In genomic region chr17:3965123-3965800, GRCh38 we compare ENCODE assay signal across 8 cellular contexts. TPM values are rescaled to one million over a fixed set of nuclear protein-coding genes. Genes with fewer than 3 reads are reported as not detected.
DNase-seq lines count a peak whose midpoint lies in the region; ATAC-seq, FAIRE-seq and TF ChIP-seq lines count a peak whose summit lies in the region.

No MANE protein-coding gene starts in this region.

- FAIRE-seq in endothelial cell of umbilical vein (lab: Jason Lieb, UNC), result peak; percentile 85

- H3K27ac ChIP-seq in endothelial cell of umbilical vein (ENCODE audit: insufficient read depth, low read depth, low read length), result no peak overlapping the region

- H3K27me3 ChIP-seq in endothelial cell of umbilical vein (ENCODE audit: control insufficient read depth in 2 of 2, insufficient read depth in 2 of 2, low read length in 2 of 2), result peaks cover 20 to 27% of the 10 kb centered on the region in 2 experiments

- no peaks in the 10 kb centered on the region for H3K79me2 ChIP-seq in endothelial cell of umbilical vein (ENCODE audit: control insufficient read depth, insufficient read depth, low read length)

- H3K9me1 ChIP-seq in endothelial cell of umbilical vein (replicated peaks; ENCODE audit: control insufficient read depth, extremely low read depth, insufficient read depth, low read length), result no peaks in the 10 kb centered on the region

- peaks cover 6% of the 10 kb centered on the region for H3K4me1 Mint-ChIP-seq in Calu3 (ENCODE audit: low read depth, unreplicated experiment)
- peaks cover 43% of the 10 kb centered on the region for H3K4me1 Mint-ChIP-seq in activated CD4-positive, alpha-beta memory T cell treated with anti-CD3 and anti-CD28 coated beads for 36 hours (ENCODE audit: low read depth)

- DNase-seq in Calu3 (peak; percentile 56), NCI-H774 (lab: John Stamatoyannopoulos, UW) (peak; percentile 32), endothelial cell of umbilical vein (ENCODE audit: low read depth, low spot score) (no peak), myocyte (ENCODE audit: low read depth) (peak; percentile 49), NCI-H446 (lab: John Stamatoyannopoulos, UW) (no peak)
- DNase-seq in activated CD4-positive, alpha-beta memory T cell treated with anti-CD3 and anti-CD28 coated beads for 36 hours, result peak; percentile 87
- peak; percentile 64 for DNase-seq in stimulated activated naive CD4-positive, alpha-beta T cell treated with Interleukin-2 at 50 U/mL for 16 hours (lab: John Stamatoyannopoulos, UW)

- no peaks in the 10 kb centered on the region for H4K20me1 ChIP-seq in endothelial cell of umbilical vein (replicated peaks; ENCODE audit: control insufficient read depth, extremely low read depth, insufficient read depth, low read length)

- TF ChIP-seq POLR2A in endothelial cell of umbilical vein (IDR thresholded peaks at IDR 0.05; ENCODE audit: low read depth, low read length), result no peak

- dilution Hi-C loops in endothelial cell of umbilical vein (cut with MboI; ENCODE audit: extremely low pct_ligation_motif_present, low sequenced_read_pairs), result no loop called here

- H3K4me3 Mint-ChIP-seq in Calu3 (ENCODE audit: low read depth, unreplicated experiment), result peak overlapping the region; percentile 63
- H3K4me3 Mint-ChIP-seq in activated CD4-positive, alpha-beta memory T cell treated with anti-CD3 and anti-CD28 coated beads for 36 hours, result peak overlapping the region; percentile 85

- POLR2A ChIA-PET in activated CD4-positive, alpha-beta memory T cell treated with anti-CD3 and anti-CD28 coated beads for 36 hours (lab: Charles Lee), result interaction anchor here (0.8 to 1.1 kb wide), 4 partner anchors 12 to 401 kb away, joined by 3 to 5 read pairs (median 4); partner anchors contain the start of gene NCBP3
- POLR2A ChIA-PET in endothelial cell of umbilical vein (lab: Charles Lee), result interaction anchor here (0.7 kb wide), 2 partner anchors 15 to 33 kb away, joined by 3 to 4 read pairs; no protein-coding TSS in a partner anchor

- peak overlapping the region; percentile 50 for H3K27ac Mint-ChIP-seq in Calu3 (ENCODE audit: unreplicated experiment)
- peak overlapping the region; percentile 85 for H3K27ac Mint-ChIP-seq in activated CD4-positive, alpha-beta memory T cell treated with anti-CD3 and anti-CD28 coated beads for 36 hours

- H2AFZ ChIP-seq in endothelial cell of umbilical vein (ENCODE audit: low read depth, low read length), result peak overlapping the region; percentile 91

- CTCF ChIA-PET in Calu3 (lab: Charles Lee), result interaction anchor here (1.0 kb wide), 1 partner anchor 38 kb away, joined by 4 read pairs; no protein-coding TSS in a partner anchor
- CTCF ChIA-PET in activated CD4-positive, alpha-beta memory T cell treated with anti-CD3 and anti-CD28 coated beads for 36 hours (lab: Charles Lee), result interaction anchor here (1.2 to 5.0 kb wide), 6 partner anchors 17 to 119 kb away, joined by 3 to 29 read pairs (median 8); partner anchors contain the start of gene NCBP3
- CTCF ChIA-PET in endothelial cell of umbilical vein (lab: Charles Lee), result interaction anchor here (0.9 to 4.2 kb wide), 17 partner anchors 9 to 108 kb away, joined by 3 to 22 read pairs (median 4); no protein-coding TSS in a partner anchor

- no TSS peak for BruUV-seq in Calu3 (replicated peaks; lab: Mats Ljungman, UMichigan)
- no TSS peak for BruUV-seq in endothelial cell of umbilical vein (replicated peaks; lab: Mats Ljungman, UMichigan)

- H3K9me3 Mint-ChIP-seq in Calu3 (ENCODE audit: low read depth, unreplicated experiment), result no peaks in the 10 kb centered on the region
- no peaks in the 10 kb centered on the region for H3K9me3 Mint-ChIP-seq in activated CD4-positive, alpha-beta memory T cell treated with anti-CD3 and anti-CD28 coated beads for 36 hours

- intact Hi-C loops in Calu3 (cut with micrococcal nuclease; ENCODE audit: unreplicated experiment) (no loop called here), endothelial cell of umbilical vein (cut with micrococcal nuclease) (loop anchor here (2.0 kb wide), 1 partner anchor 40 kb away; no protein-coding TSS in a partner anchor)
- intact Hi-C loops in activated CD4-positive, alpha-beta memory T cell treated with anti-CD3 and anti-CD28 coated beads for 36 hours (cut with micrococcal nuclease), result loop anchor here (5.0 kb wide), 2 partner anchors 37 to 53 kb away; no protein-coding TSS in a partner anchor

- peak overlapping the region; percentile 57 for H3K4me2 ChIP-seq in endothelial cell of umbilical vein (ENCODE audit: insufficient read depth, low read length)

- H3K36me3 Mint-ChIP-seq in Calu3 (ENCODE audit: insufficient read depth, unreplicated experiment), result peaks cover 12% of the 10 kb centered on the region
- H3K36me3 Mint-ChIP-seq in activated CD4-positive, alpha-beta memory T cell treated with anti-CD3 and anti-CD28 coated beads for 36 hours, result peaks cover 3% of the 10 kb centered on the region

- H3K27me3 Mint-ChIP-seq in Calu3 (ENCODE audit: unreplicated experiment), result peaks cover 11% of the 10 kb centered on the region
- H3K27me3 Mint-ChIP-seq in activated CD4-positive, alpha-beta memory T cell treated with anti-CD3 and anti-CD28 coated beads for 36 hours, result no peaks in the 10 kb centered on the region

- peak; percentile 33 for ATAC-seq in HG02763 (IDR thresholded peaks at IDR 0.05; ENCODE audit: unreplicated experiment)

- H3K9ac ChIP-seq in endothelial cell of umbilical vein (replicated peaks; ENCODE audit: extremely low read depth, insufficient read depth, low read length), result no peak overlapping the region

- H3K36me3 ChIP-seq in endothelial cell of umbilical vein (ENCODE audit: control insufficient read depth in 2 of 2, extremely low read depth in 1 of 2, insufficient read depth in 2 of 2, low read length in 2 of 2), result no peaks in the 10 kb centered on the region

- no peaks in the 10 kb centered on the region for H3K9me3 ChIP-seq in endothelial cell of umbilical vein (replicated peaks; ENCODE audit: control insufficient read depth, insufficient read depth, low read length)

- TF ChIP-seq CTCF in Calu3 (IDR thresholded peaks at IDR 0.05; ENCODE audit: unreplicated experiment), result no peak
- no peak for TF ChIP-seq CTCF in endothelial cell of umbilical vein (IDR thresholded peaks at IDR 0.05; ENCODE audit: extremely low read depth in 1 of 2, insufficient read depth in 1 of 2, low read depth in 1 of 2, low read length in 2 of 2)

- no peak overlapping the region for H3K4me3 ChIP-seq in endothelial cell of umbilical vein (replicated peaks in 1 of 3; ENCODE audit: insufficient read depth in 1 of 3, low read depth in 1 of 3, low read length in 3 of 3)

- peaks cover 4% of the 10 kb centered on the region for H3K4me1 ChIP-seq in endothelial cell of umbilical vein (ENCODE audit: control insufficient read depth, extremely low read depth, insufficient read depth, low read length)

TF ChIP-seq in endothelial cell of umbilical vein, 7 proteins besides CTCF, POLR2A, EP300 and RAD21:
- TF ChIP-seq GATA2 (IDR thresholded peaks at IDR 0.05; ENCODE audit: insufficient read depth, insufficient read length, low read depth, low read length) (no peak), FOS (IDR thresholded peaks at IDR 0.05; ENCODE audit: borderline replicate concordance, insufficient read depth, low read length) (no peak)

RNA-seq across cellular contexts. Expression of gene ATP2A3, which starts 1.0 kb away (rescaled TPM):
- total RNA-seq in Calu3 (2022), result 4.5 and 4.8 TPM in 2 replicates
- 100 to 1,000 TPM; 107 to 108 TPM for total RNA-seq in activated CD4-positive, alpha-beta memory T cell treated with anti-CD3 and anti-CD28 coated beads for 36 hours
- 0.55 and 0.78 TPM in 2 replicates for total RNA-seq in endothelial cell of umbilical vein
- polyA plus RNA-seq in endothelial cell of umbilical vein, result 0.37 TPM in 2 replicates
- 0.28 and 0.32 TPM in 2 replicates for polyA plus RNA-seq in endothelial cell of umbilical vein (2011; cell fraction: cytosol; rRNA removed)
- 0.26 and 0.36 TPM in 2 replicates for polyA plus RNA-seq in endothelial cell of umbilical vein (2011; cell fraction: nucleus; rRNA removed)
- polyA plus RNA-seq in endothelial cell of umbilical vein (2012), result 1.6 and 1.8 TPM in 2 replicates
- 1.4 and 3.2 TPM in 2 replicates for polyA minus RNA-seq in endothelial cell of umbilical vein
- 4.7 TPM for polyA minus RNA-seq in endothelial cell of umbilical vein (2011; cell fraction: cytosol; rRNA and poly(A)+ RNA removed)
- 0.82 TPM in 1 of 2 replicates, not detected in the other for polyA minus RNA-seq in endothelial cell of umbilical vein (2011; cell fraction: nucleus; rRNA and poly(A)+ RNA removed)
- 3.3 and 3.9 TPM in 2 replicates for total RNA-seq in myocyte
- polyA plus RNA-seq in myocyte (2012), result 0.29 TPM

RNA-seq across cellular contexts. Expression of gene P2RX1, which starts 49.0 kb away (rescaled TPM):
- total RNA-seq in Calu3 (2022) (not detected in 2 replicates), endothelial cell of umbilical vein (not detected in 2 replicates), myocyte (0.21 and 1.6 TPM in 2 replicates)
- total RNA-seq in activated CD4-positive, alpha-beta memory T cell treated with anti-CD3 and anti-CD28 coated beads for 36 hours, result under 1 TPM; 0.43 to 0.44 TPM
- 0.05 TPM in 1 of 2 replicates, not detected in the other for polyA plus RNA-seq in endothelial cell of umbilical vein
- 0.03 TPM in 1 of 2 replicates, not detected in the other for polyA plus RNA-seq in endothelial cell of umbilical vein (2011; cell fraction: cytosol; rRNA removed)
- 0.05 and 0.08 TPM in 2 replicates for polyA plus RNA-seq in endothelial cell of umbilical vein (2011; cell fraction: nucleus; rRNA removed)
- polyA plus RNA-seq in endothelial cell of umbilical vein (2012), result 0.10 TPM in 1 of 2 replicates, not detected in the other
- polyA minus RNA-seq in endothelial cell of umbilical vein, result 0.17 TPM in 1 of 2 replicates, not detected in the other
- not detected for polyA minus RNA-seq in endothelial cell of umbilical vein (2011; cell fraction: cytosol; rRNA and poly(A)+ RNA removed)
- polyA minus RNA-seq in endothelial cell of umbilical vein (2011; cell fraction: nucleus; rRNA and poly(A)+ RNA removed), result not detected in 2 replicates
- polyA plus RNA-seq in myocyte (2012), result 1.1 TPM

Comparison
In these comparisons a context has a peak if more than half of its experiments do, and no peak if none do; other contexts are left out.
1. DNase-seq: peak in Calu3 (single experiment), NCI-H774 (single experiment), activated CD4-positive, alpha-beta memory T cell treated with anti-CD3 and anti-CD28 coated beads for 36 hours (single experiment), myocyte (single experiment) and stimulated activated naive CD4-positive, alpha-beta T cell treated with Interleukin-2 at 50 U/mL for 16 hours (single experiment); none in endothelial cell of umbilical vein (single experiment) and NCI-H446 (0 of 2).
2. RNA of gene ATP2A3, which starts 1.0 kb away (total RNA-seq): 107 to 108 TPM in activated CD4-positive, alpha-beta memory T cell treated with anti-CD3 and anti-CD28 coated beads for 36 hours; 4.5 to 4.8 TPM in Calu3, 3.3 to 3.9 TPM in myocyte and 0.55 to 0.78 TPM in endothelial cell of umbilical vein; every median in the first group is over 10 times any median in the second.